ENCODE assay signal across 14 cellular contexts in the genomic region with DNA sequence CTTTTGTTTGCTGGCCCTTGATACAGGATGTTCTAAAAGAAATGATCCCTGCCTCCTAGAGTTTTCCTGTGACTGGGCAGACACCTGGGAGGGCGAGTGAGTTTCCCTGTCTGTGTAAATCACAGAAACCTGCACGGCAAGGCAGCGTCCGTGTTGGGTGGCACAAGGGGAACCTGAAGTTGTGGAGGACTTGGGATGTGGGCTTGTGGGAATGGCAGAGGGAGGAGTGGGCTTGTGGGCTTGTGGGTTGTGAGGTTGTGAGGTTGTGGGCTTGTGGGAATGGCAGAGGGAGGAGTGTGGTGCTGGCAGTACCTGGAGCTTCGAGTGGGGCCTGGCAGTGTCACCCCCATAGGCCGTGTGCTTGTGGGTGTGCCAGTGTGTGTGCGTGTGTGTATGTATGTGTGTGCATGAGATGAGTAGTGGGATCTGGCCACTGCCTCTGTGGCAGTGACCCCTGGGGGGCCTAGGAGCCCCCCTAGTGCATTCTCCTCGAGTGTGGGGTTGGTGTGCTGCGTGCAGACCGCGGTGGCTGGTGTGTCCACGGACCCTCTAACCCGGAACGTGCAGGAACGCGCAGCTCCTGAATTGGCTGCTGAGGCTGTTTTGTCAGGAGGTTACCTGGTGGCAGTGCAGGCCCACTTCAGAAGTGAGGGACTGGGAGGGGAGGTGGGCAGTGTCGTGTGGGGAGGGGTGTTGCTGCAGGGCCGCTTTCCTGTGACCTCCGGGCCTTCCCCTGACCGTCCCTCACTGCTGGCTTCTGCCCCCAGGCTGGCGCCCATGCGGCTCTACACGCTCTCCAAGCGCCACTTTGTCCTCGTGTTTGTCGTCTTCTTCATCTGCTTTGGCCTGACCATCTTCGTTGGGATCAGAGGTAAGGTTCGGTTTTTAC. TPM values are rescaled to one million over a fixed set of nuclear protein-coding genes. Genes with fewer than 3 reads are reported as not detected.
DNase-seq lines count a peak whose midpoint lies in the region; ATAC-seq, FAIRE-seq and TF ChIP-seq lines count a peak whose summit lies in the region.
"Had no signal": no experiment of that assay in that cellular context is flagged by ENCODE, and none has a peak within 500 bp of the region (broad histone marks: within the 10 kb centered on the region; RNA-seq: fewer than 3 reads in every experiment).

No MANE protein-coding gene starts in this region.

- TF ChIP-seq CTCF in Peyer's patch (IDR thresholded peaks at IDR 0.05) (no peak), endothelial cell (IDR thresholded peaks at IDR 0.05; ENCODE audit: unreplicated experiment) (no peak), pancreas (IDR thresholded peaks at IDR 0.05) (no peak), neural progenitor cell (IDR thresholded peaks at IDR 0.05) (no peak)

- no peak overlapping the region for H2BK15ac ChIP-seq in mesendoderm (replicated peaks; ENCODE audit: low read depth)

- H3K27me3 Mint-ChIP-seq in CD8-positive, alpha-beta memory T cell = no peaks in the 10 kb centered on the region
- H3K27me3 Mint-ChIP-seq in endothelial cell (ENCODE audit: unreplicated experiment) = peaks cover 18% of the 10 kb centered on the region
- H3K27me3 Mint-ChIP-seq in neural progenitor cell (ENCODE audit: insufficient read depth, low read depth) = peaks cover 3% of the 10 kb centered on the region
- H3K27me3 Mint-ChIP-seq: activated naive CD4-positive, alpha-beta T cell treated with anti-CD3 and anti-CD28 coated beads, Interleukin-2, amount 50 U/mL, for 24 hours; stimulated activated naive CD8-positive, alpha-beta T cell treated with anti-CD3 and anti-CD28 coated beads, Interleukin-15, Interleukin-2, amounts not matched to agents 100 ng/mL and 50 ng/mL, for 24 hours had no signal

- peaks cover 12% of the 10 kb centered on the region for H4K20me1 ChIP-seq in neural progenitor cell (ENCODE audit: low read depth)

- no peaks in the 10 kb centered on the region for H3K9me3 ChIP-seq in CD8-positive, alpha-beta memory T cell (ENCODE audit: low read length)
- no peaks in the 10 kb centered on the region for H3K9me3 ChIP-seq in Peyer's patch
- no peaks in the 10 kb centered on the region for H3K9me3 ChIP-seq in pancreas
- no peaks in the 10 kb centered on the region for H3K9me3 ChIP-seq in neural progenitor cell (ENCODE audit: low read depth)
- H3K9me3 ChIP-seq: spleen had no signal

- no peaks in the 10 kb centered on the region for H3K9me3 Mint-ChIP-seq in CD8-positive, alpha-beta memory T cell
- H3K9me3 Mint-ChIP-seq in endothelial cell (ENCODE audit: unreplicated experiment) (no peaks in the 10 kb centered on the region), neural progenitor cell (peaks cover 9% of the 10 kb centered on the region)
- H3K9me3 Mint-ChIP-seq: activated naive CD4-positive, alpha-beta T cell treated with anti-CD3 and anti-CD28 coated beads, Interleukin-2, amount 50 U/mL, for 24 hours; stimulated activated naive CD8-positive, alpha-beta T cell treated with anti-CD3 and anti-CD28 coated beads, Interleukin-15, Interleukin-2, amounts not matched to agents 100 ng/mL and 50 ng/mL, for 24 hours had no signal

- CTCF ChIA-PET in CD8-positive, alpha-beta memory T cell (lab: Charles Lee) = interaction anchor here (0.6 to 1.4 kb wide), 3 partner anchors 109 to 359 kb away, joined by 3 read pairs; no protein-coding TSS in a partner anchor

- H4K8ac ChIP-seq in mesendoderm (ENCODE audit: low read depth, low read length) = no peak overlapping the region

- WGBS in pancreas, 2 donors = 83% methylated on average over 28 of the region's 28 CpGs
- no CpG with 5 or more reads among the region's 28 CpGs for WGBS in mesendoderm (ENCODE audit: extremely low coverage, insufficient coverage, low lambda C conversion rate)

- intact Hi-C loops in pancreas (cut with DNase I) = no loop called here

- H3K79me2 ChIP-seq in neural progenitor cell (ENCODE audit: low read depth) (peaks cover 70% of the 10 kb centered on the region), mesendoderm (ENCODE audit: control insufficient read depth, insufficient read depth, low read length) (peaks cover 42% of the 10 kb centered on the region)

- no peak for DNase-seq in CD8-positive, alpha-beta memory T cell
- DNase-seq in Peyer's patch (peak in 1 of 3 donors; percentile 34), endothelial cell (ENCODE audit: low spot score) (no peak), pancreas (peak in 1 of 6 donors; percentile 36), neural progenitor cell (ENCODE audit: low spot score) (no peak), mesendoderm (no peak)
- DNase-seq: mesenchymal stem cell, NCI-H345, spleen had no signal

- H3K4me2 ChIP-seq in neural progenitor cell (no peak overlapping the region), mesendoderm (ENCODE audit: low read length) (no peak overlapping the region)

- peaks cover 44% of the 10 kb centered on the region for H3K4me1 ChIP-seq in CD8-positive, alpha-beta memory T cell (ENCODE audit: insufficient read depth, low read length)
- H3K4me1 ChIP-seq in Peyer's patch (peaks cover 0 to 35% (median 5%) of the 10 kb centered on the region in 4 donors), pancreas (peaks cover 39 to 42% (median 39%) of the 10 kb centered on the region in 3 donors), neural progenitor cell (peaks cover 16% of the 10 kb centered on the region), mesendoderm (ENCODE audit: control insufficient read depth, low read depth, low read length) (peaks cover 2% of the 10 kb centered on the region)

- H2BK120ac ChIP-seq in mesendoderm (ENCODE audit: low read depth, low read length) = no peak overlapping the region

- ATAC-seq in pancreas (no peak), GM18517 (IDR thresholded peaks at IDR 0.05; ENCODE audit: unreplicated experiment) (no peak)

- H3K56ac ChIP-seq in mesendoderm (ENCODE audit: low read length) = no peak overlapping the region

- H3K9ac ChIP-seq in neural progenitor cell (no peak overlapping the region), mesendoderm (ENCODE audit: low read length) (no peak overlapping the region)

- H3K79me1 ChIP-seq in mesendoderm (ENCODE audit: low read length) = peaks cover 37% of the 10 kb centered on the region

- peaks cover 5% of the 10 kb centered on the region for H3F3A ChIP-seq in neural progenitor cell (ENCODE audit: low read depth)

- peaks cover 61 to 87% (median 83%) of the 10 kb centered on the region in 3 donors for H3K4me1 Mint-ChIP-seq in CD8-positive, alpha-beta memory T cell
- peaks cover 42% of the 10 kb centered on the region for H3K4me1 Mint-ChIP-seq in endothelial cell (ENCODE audit: unreplicated experiment)
- H3K4me1 Mint-ChIP-seq in neural progenitor cell = peaks cover 13% of the 10 kb centered on the region

- FAIRE-seq in pancreas (lab: Jason Lieb, UNC) = no peak
- FAIRE-seq: bronchial epithelial cell had no signal

- H3K36me3 Mint-ChIP-seq in CD8-positive, alpha-beta memory T cell = peaks cover 9 to 59% (median 11%) of the 10 kb centered on the region in 3 donors
- H3K36me3 Mint-ChIP-seq in endothelial cell (ENCODE audit: low read depth, unreplicated experiment) (peaks cover 22% of the 10 kb centered on the region), neural progenitor cell (peaks cover 23% of the 10 kb centered on the region)

- H4K5ac ChIP-seq in mesendoderm (ENCODE audit: low read length) = no peak overlapping the region

- POLR2A ChIA-PET in CD8-positive, alpha-beta memory T cell (lab: Charles Lee) = no interaction called here

- peak overlapping the region in 7 of 8 donors; percentile 47 to 88 (median 76) for H3K27ac Mint-ChIP-seq in CD8-positive, alpha-beta memory T cell
- peak overlapping the region; percentile 84 for H3K27ac Mint-ChIP-seq in endothelial cell (ENCODE audit: unreplicated experiment)
- H3K27ac Mint-ChIP-seq in neural progenitor cell = no peak overlapping the region
- H3K27ac Mint-ChIP-seq: activated naive CD4-positive, alpha-beta T cell treated with anti-CD3 and anti-CD28 coated beads, Interleukin-2, amount 50 U/mL, for 24 hours; stimulated activated naive CD8-positive, alpha-beta T cell treated with anti-CD3 and anti-CD28 coated beads, Interleukin-15, Interleukin-2, amounts not matched to agents 100 ng/mL and 50 ng/mL, for 24 hours had no signal

- H3K4me3 ChIP-seq in CD8-positive, alpha-beta memory T cell (ENCODE audit: low read length) = no peak overlapping the region
- H3K4me3 ChIP-seq in Peyer's patch (peak overlapping the region in 2 of 4 donors; percentile 36 to 39), pancreas (no peak overlapping the region), neural progenitor cell (no peak overlapping the region), mesendoderm (ENCODE audit: low read length) (no peak overlapping the region)
- H3K4me3 ChIP-seq: spleen had no signal

- H3K4ac ChIP-seq in mesendoderm (ENCODE audit: low read depth, low read length) = no peak overlapping the region

- no peak for TF ChIP-seq POLR2A in Peyer's patch (IDR thresholded peaks at IDR 0.05)

- peaks cover 8% of the 10 kb centered on the region for H3K36me3 ChIP-seq in CD8-positive, alpha-beta memory T cell (ENCODE audit: insufficient read depth, low read length)
- H3K36me3 ChIP-seq in Peyer's patch (no peaks in the 10 kb centered on the region), pancreas (no peaks in the 10 kb centered on the region), neural progenitor cell (no peaks in the 10 kb centered on the region), mesendoderm (ENCODE audit: control insufficient read depth, insufficient read depth, low read length) (peaks cover 2% of the 10 kb centered on the region)

- no peak overlapping the region for H3K27ac ChIP-seq in CD8-positive, alpha-beta memory T cell (ENCODE audit: low read depth, low read length)
- peak overlapping the region in 3 of 4 donors; percentile 77 to 93 (median 85) for H3K27ac ChIP-seq in Peyer's patch
- peak overlapping the region; percentile 56 to 77 (median 73) for H3K27ac ChIP-seq in pancreas
- H3K27ac ChIP-seq in neural progenitor cell = no peak overlapping the region
- no peak overlapping the region for H3K27ac ChIP-seq in mesendoderm (ENCODE audit: low read depth, low read length)
- H3K27ac ChIP-seq: HL-60 had no signal

- no peak overlapping the region for H3K23ac ChIP-seq in mesendoderm (ENCODE audit: low read length)

- no peak overlapping the region for H2AK5ac ChIP-seq in mesendoderm (ENCODE audit: low read length)

- no peak overlapping the region for H3K18ac ChIP-seq in mesendoderm (ENCODE audit: low read length)

- no peak overlapping the region for H2AFZ ChIP-seq in neural progenitor cell (replicated peaks)

- no peak overlapping the region for H2BK5ac ChIP-seq in mesendoderm (ENCODE audit: low read length)

- H3K27me3 ChIP-seq in CD8-positive, alpha-beta memory T cell (ENCODE audit: insufficient read depth, low read length, poor library complexity, severe bottlenecking) = no peaks in the 10 kb centered on the region
- H3K27me3 ChIP-seq in Peyer's patch (no peaks in the 10 kb centered on the region), pancreas (no peaks in the 10 kb centered on the region), neural progenitor cell (no peaks in the 10 kb centered on the region), mesendoderm (ENCODE audit: insufficient read depth, low read length, poor library complexity) (no peaks in the 10 kb centered on the region)
- H3K27me3 ChIP-seq: spleen had no signal

- H3K4me3 Mint-ChIP-seq in CD8-positive, alpha-beta memory T cell = peak overlapping the region in 2 of 7 donors; percentile 57 to 68
- no peak overlapping the region for H3K4me3 Mint-ChIP-seq in endothelial cell (ENCODE audit: unreplicated experiment)
- no peak overlapping the region for H3K4me3 Mint-ChIP-seq in neural progenitor cell
- H3K4me3 Mint-ChIP-seq: activated naive CD4-positive, alpha-beta T cell treated with anti-CD3 and anti-CD28 coated beads, Interleukin-2, amount 50 U/mL, for 24 hours; stimulated activated naive CD8-positive, alpha-beta T cell treated with anti-CD3 and anti-CD28 coated beads, Interleukin-15, Interleukin-2, amounts not matched to agents 100 ng/mL and 50 ng/mL, for 24 hours had no signal

RNA-seq across cellular contexts. Expression of a gene that starts 13.0 kb away (rescaled TPM):
- 10 to 100 TPM; 16.0 to 16.6 TPM for total RNA-seq in CD8-positive, alpha-beta memory T cell
- polyA plus RNA-seq in CD8-positive, alpha-beta memory T cell = 11.2 TPM
- total RNA-seq in Peyer's patch (10 to 100 TPM in 3 of 4 donors, 1 to 10 TPM in 1; 6.6 to 48.3 (median 37.0) TPM), endothelial cell (ENCODE audit: unreplicated experiment) (29.5 TPM), pancreas (10 to 100 TPM; 18.9 to 32.8 (median 25.9) TPM), neural progenitor cell (ENCODE audit: low replicate concordance) (20.8 and 27.3 TPM in 2 replicates)
- 10 to 100 TPM; 14.1 to 19.1 TPM for polyA plus RNA-seq in pancreas
- 9.1 TPM for polyA plus RNA-seq in mesendoderm (2013, experiment 1 of 2)
- 9.0 TPM for polyA plus RNA-seq in mesendoderm (2013, experiment 2 of 2)

Comparison
In these comparisons a context has a peak if more than half of its experiments do, and no peak if none do; other contexts are left out.
1. H3K27ac ChIP-seq: peak in Peyer's patch (3 of 4) and pancreas (4 of 4); none in CD8-positive, alpha-beta memory T cell (single experiment), neural progenitor cell (single experiment) and mesendoderm (single experiment).